ENCODE assay signal across 34 cellular contexts in the genomic region with DNA sequence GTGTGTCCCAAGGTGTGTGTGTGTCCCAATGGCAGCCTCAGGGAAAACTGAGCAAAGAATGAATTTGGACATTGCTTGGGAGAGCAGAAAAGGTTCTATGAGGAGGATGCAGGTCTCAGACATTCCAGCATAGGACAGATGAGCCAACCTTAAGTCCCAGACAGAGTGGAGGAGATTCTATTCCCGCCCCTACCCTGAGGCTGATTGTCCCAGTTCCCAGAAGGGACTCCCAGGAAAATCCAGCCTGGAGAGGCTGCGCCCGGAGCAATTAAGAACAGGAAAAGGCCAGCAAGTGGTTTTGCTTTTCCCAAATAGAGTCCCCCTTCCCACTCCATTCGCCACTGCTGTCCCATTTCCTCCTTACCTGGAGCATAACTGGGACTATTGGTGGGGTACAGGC.
"Had no signal": no experiment of that assay in that cellular context is flagged by ENCODE, and none has a peak within 500 bp of the region (broad histone marks: within the 10 kb centered on the region; RNA-seq: fewer than 3 reads in every experiment).

No MANE protein-coding gene starts in this region.

- H3K4me1 Mint-ChIP-seq: activated CD4-positive, alpha-beta T cell treated with anti-CD3 and anti-CD28 coated beads, Interleukin-2, amount 10 ng/mL, durations not matched to agents 7 days and 5 days; activated naive CD4-positive, alpha-beta T cell treated with anti-CD3 and anti-CD28 coated beads, Interleukin-2, amount 50 U/mL, for 24 hours; WTC11 had no signal

- DNase-seq: activated CD4-positive, alpha-beta T cell treated with anti-CD3 and anti-CD28 coated beads for 36 hours; activated CD4-positive, alpha-beta T cell treated with anti-CD3 and anti-CD28 coated beads, Interleukin-2, amount 10 ng/mL, durations not matched to agents 7 days and 5 days; activated CD4-positive, alpha-beta T cell treated with anti-CD3 and anti-CD28 coated beads, Interleukin-2, amount 50 U/mL, for 48 hours; activated CD8-positive, alpha-beta T cell treated with anti-CD3 and anti-CD28 coated beads, Interleukin-2, amount 10 ng/mL, durations not matched to agents 7 days and 5 days; activated gamma-delta T cell; activated naive CD4-positive, alpha-beta T cell treated with Interleukin-2 at 50 U/mL for 16 hours; activated naive CD8-positive, alpha-beta T cell treated with anti-CD3 and anti-CD28 coated beads, Interleukin-2, amount 10 ng/mL, durations not matched to agents 7 days and 5 days; activated T-cell treated with anti-CD3 and anti-CD28 coated beads, Interleukin-2, amount 50 U/mL, for 24 hours; amygdala; body of pancreas; Kasumi-1; KG1; MG63; NCI-H1048; NCI-H1105 treated with DMSO at 0.1 percent for 48 hours; NCI-H1436; NCI-H1694; NCI-H2029; NCI-H2107; NCI-H2171; NCI-H510A; NCI-H526; NCI-H748 treated with DMSO at 0.1 percent for 48 hours; NK-92 treated with Interleukin-12 subunit alpha and Interleukin-12 subunit beta, amount 100 ng/mL, for 24 hours; PC-3; Right ventricle myocardium superior had no signal

- H3K27me3 Mint-ChIP-seq: activated CD4-positive, alpha-beta T cell treated with anti-CD3 and anti-CD28 coated beads for 36 hours; activated CD4-positive, alpha-beta T cell treated with anti-CD3 and anti-CD28 coated beads, Interleukin-2, amount 10 ng/mL, durations not matched to agents 7 days and 5 days; activated naive CD4-positive, alpha-beta T cell treated with anti-CD3 and anti-CD28 coated beads, Interleukin-2, amount 50 U/mL, for 24 hours; activated naive CD8-positive, alpha-beta T cell treated with anti-CD3 and anti-CD28 coated beads, Interleukin-2, amount 10 ng/mL, durations not matched to agents 7 days and 5 days; activated T-cell treated with anti-CD3 and anti-CD28 coated beads, Interleukin-2, amount 50 U/mL, for 24 hours had no signal

- H3K27me3 ChIP-seq: ascending aorta, body of pancreas, breast epithelium, MG63 had no signal

- H3K27ac Mint-ChIP-seq: activated CD4-positive, alpha-beta T cell treated with anti-CD3 and anti-CD28 coated beads for 36 hours; activated CD4-positive, alpha-beta T cell treated with anti-CD3 and anti-CD28 coated beads, Interleukin-2, amount 10 ng/mL, durations not matched to agents 7 days and 5 days; activated CD8-positive, alpha-beta T cell treated with anti-CD3 and anti-CD28 coated beads, Interleukin-2, amount 10 ng/mL, durations not matched to agents 7 days and 5 days; activated naive CD4-positive, alpha-beta T cell treated with anti-CD3 and anti-CD28 coated beads, Interleukin-2, amount 50 U/mL, for 24 hours; activated naive CD8-positive, alpha-beta T cell treated with anti-CD3 and anti-CD28 coated beads, Interleukin-2, amount 10 ng/mL, durations not matched to agents 7 days and 5 days; activated T-cell treated with anti-CD3 and anti-CD28 coated beads, Interleukin-2, amount 50 U/mL, for 24 hours; activated T-helper 2 cell treated with anti-CD3 and anti-CD28 coated beads, Interferon-gamma antibody, Interleukin-2, Interleukin-4, amounts not matched to agents 10 μg/mL and 5 μg/mL and 100 μg/mL, durations not matched to agents 14 hours and 24 hours and 36 hours; T-helper 1 cell treated with Interleukin-12 subunit alpha and Interleukin-12 subunit beta and Interleukin-4 antibody, amounts not matched to agents 30 μg/mL and 1 μg/mL, for 36 hours; T-helper 2 cell treated with Interferon-gamma antibody and Interleukin-4, amounts not matched to agents 5 μg/mL and 100 μg/mL, for 36 hours; WTC11 had no signal

- H3K36me3 ChIP-seq: ascending aorta, breast epithelium, MG63 had no signal

- H3K4me3 Mint-ChIP-seq: activated CD4-positive, alpha-beta T cell treated with anti-CD3 and anti-CD28 coated beads for 36 hours; activated CD4-positive, alpha-beta T cell treated with anti-CD3 and anti-CD28 coated beads, Interleukin-2, amount 10 ng/mL, durations not matched to agents 7 days and 5 days; activated CD8-positive, alpha-beta T cell treated with anti-CD3 and anti-CD28 coated beads, Interleukin-2, amount 10 ng/mL, durations not matched to agents 7 days and 5 days; activated naive CD4-positive, alpha-beta T cell treated with anti-CD3 and anti-CD28 coated beads, Interleukin-2, amount 50 U/mL, for 24 hours; activated naive CD8-positive, alpha-beta T cell treated with anti-CD3 and anti-CD28 coated beads, Interleukin-2, amount 10 ng/mL, durations not matched to agents 7 days and 5 days; activated T-cell treated with anti-CD3 and anti-CD28 coated beads, Interleukin-2, amount 50 U/mL, for 24 hours; T-helper 1 cell treated with Interleukin-12 subunit alpha and Interleukin-12 subunit beta and Interleukin-4 antibody, amounts not matched to agents 30 μg/mL and 1 μg/mL, for 36 hours; T-helper 2 cell treated with Interferon-gamma antibody and Interleukin-4, amounts not matched to agents 5 μg/mL and 100 μg/mL, for 36 hours; WTC11 had no signal

- H3K4me1 ChIP-seq: body of pancreas, breast epithelium had no signal

- ATAC-seq: activated CD4-positive, alpha-beta T cell treated with anti-CD3 and anti-CD28 coated beads for 36 hours; activated CD4-positive, CD25-positive, alpha-beta regulatory T cell treated with anti-CD3 and anti-CD28 coated beads, Interleukin-2, amount 50 U/mL, for 24 hours; activated CD8-positive, alpha-beta T cell treated with anti-CD3 and anti-CD28 coated beads, Interleukin-2, amount 10 ng/mL, durations not matched to agents 7 days and 5 days; body of pancreas; PC-3; WTC11 had no signal

- H3K9me3 Mint-ChIP-seq: activated CD4-positive, alpha-beta T cell treated with anti-CD3 and anti-CD28 coated beads, Interleukin-2, amount 10 ng/mL, durations not matched to agents 7 days and 5 days; activated naive CD4-positive, alpha-beta T cell treated with anti-CD3 and anti-CD28 coated beads, Interleukin-2, amount 50 U/mL, for 24 hours; activated naive CD8-positive, alpha-beta T cell treated with anti-CD3 and anti-CD28 coated beads, Interleukin-2, amount 10 ng/mL, durations not matched to agents 7 days and 5 days; activated T-cell treated with anti-CD3 and anti-CD28 coated beads, Interleukin-2, amount 50 U/mL, for 24 hours; activated T-helper 2 cell treated with anti-CD3 and anti-CD28 coated beads, Interferon-gamma antibody, Interleukin-2, Interleukin-4, amounts not matched to agents 10 μg/mL and 5 μg/mL and 100 μg/mL, durations not matched to agents 14 hours and 24 hours and 36 hours; T-helper 1 cell treated with Interleukin-12 subunit alpha and Interleukin-12 subunit beta and Interleukin-4 antibody, amounts not matched to agents 30 μg/mL and 1 μg/mL, for 36 hours; T-helper 2 cell treated with Interferon-gamma antibody and Interleukin-4, amounts not matched to agents 5 μg/mL and 100 μg/mL, for 36 hours; WTC11 had no signal

- H3K27ac ChIP-seq: ascending aorta, body of pancreas, breast epithelium had no signal

- H3K4me3 ChIP-seq: ascending aorta, body of pancreas, breast epithelium, MG63 had no signal

- H3K36me3 Mint-ChIP-seq: WTC11 had no signal
